Comparison of ENCODE assay signal across 10 cellular contexts in the genomic region with DNA sequence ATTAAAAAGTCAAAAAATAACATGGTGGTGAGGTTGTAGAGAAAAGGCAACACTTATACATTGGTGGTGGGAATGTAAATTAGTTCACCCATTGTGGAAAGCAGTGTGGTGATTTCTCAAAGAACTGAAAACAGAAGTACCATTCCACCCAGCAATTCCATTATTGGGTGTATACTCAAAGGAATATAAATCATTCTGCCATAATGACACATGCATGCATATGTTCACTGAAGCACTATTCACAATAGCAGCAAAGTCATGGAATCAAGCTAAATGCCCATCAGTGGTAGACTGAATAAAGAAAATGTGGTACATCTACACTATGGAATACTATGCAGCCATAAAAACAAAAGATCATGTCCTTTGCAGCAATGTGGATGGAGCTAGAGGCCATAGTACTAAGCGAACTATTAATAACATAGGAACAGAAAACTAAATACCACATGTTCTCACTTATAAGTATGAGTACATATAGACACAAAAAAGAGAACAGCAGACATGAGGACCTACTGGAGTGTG.
"Had no signal": no experiment of that assay in that cellular context is flagged by ENCODE, and none has a peak within 500 bp of the region (broad histone marks: within the 10 kb centered on the region; RNA-seq: fewer than 3 reads in every experiment).

No MANE protein-coding gene starts in this region.

- FAIRE-seq: H1, H54 had no signal

- H3K9me3 Mint-ChIP-seq: GM23338 had no signal

- H3K27ac ChIP-seq: GM23248 had no signal

- ATAC-seq: GM23338, HCT116 had no signal

- H3K27ac Mint-ChIP-seq: GM23338, H9 had no signal

- H3K4me1 ChIP-seq: HAP-1 had no signal

- H3K4me3 Mint-ChIP-seq: GM23338, H9 had no signal

- DNase-seq: GM23248, GOT3, H7, H9, HCEC 1CT had no signal

- H2AFZ ChIP-seq: GM23248, GM23338 had no signal

- H3K4me3 ChIP-seq: GM23248, GM23338, HAP-1 had no signal

- H3K36me3 ChIP-seq: HAP-1 had no signal

- H3K9ac ChIP-seq: GM23248 had no signal
